In the genomic region with DNA sequence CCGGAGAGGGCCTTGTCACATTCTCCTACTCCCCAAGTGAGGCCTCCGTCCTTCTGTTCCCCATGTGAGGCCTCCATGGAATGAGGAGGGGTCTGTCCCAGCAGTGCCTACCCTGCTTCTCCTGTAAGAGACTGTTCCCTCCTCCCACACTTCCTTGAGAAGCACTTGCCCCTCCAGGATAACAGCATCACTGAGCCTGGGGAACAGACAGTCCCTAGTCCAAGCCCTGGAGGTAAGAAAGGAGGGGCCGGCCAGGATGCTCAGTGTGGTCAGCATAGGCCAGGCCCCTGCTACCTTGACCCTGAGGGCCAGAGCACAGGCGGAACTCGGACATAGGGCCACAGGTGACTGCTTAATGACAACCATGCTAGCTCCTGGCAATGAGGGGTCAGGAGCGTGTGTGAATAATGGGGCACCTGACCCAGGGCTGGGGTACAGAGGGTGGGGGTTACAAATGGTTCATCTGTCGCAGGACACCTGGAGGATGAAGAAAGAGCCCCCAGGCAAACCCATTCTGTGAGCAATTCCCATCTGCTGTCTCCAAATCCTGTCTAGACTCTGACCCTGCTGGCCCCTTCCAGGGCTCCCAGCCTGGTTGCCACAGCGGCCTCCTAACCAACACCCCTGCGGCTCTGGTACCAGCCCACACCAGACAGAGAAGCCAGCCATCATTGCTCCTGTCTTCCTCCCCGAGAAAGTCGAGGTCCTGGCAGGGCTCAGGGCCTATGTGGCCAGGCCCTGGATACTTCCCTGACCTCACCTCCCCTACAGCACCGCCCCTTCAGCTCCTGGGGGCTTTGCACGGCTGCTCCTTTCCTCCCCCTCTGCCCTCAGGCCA, we compare ENCODE assay signal across 21 cellular contexts. TPM values are rescaled to one million over a fixed set of nuclear protein-coding genes. Genes with fewer than 3 reads are reported as not detected.
DNase-seq lines count a peak whose midpoint lies in the region; ATAC-seq and TF ChIP-seq lines count a peak whose summit lies in the region.
"Had no signal": no experiment of that assay in that cellular context is flagged by ENCODE, and none has a peak within 500 bp of the region (broad histone marks: within the 10 kb centered on the region; RNA-seq: fewer than 3 reads in every experiment).

No MANE protein-coding gene starts in this region.

- peaks cover 8% of the 10 kb centered on the region for H3K9me3 Mint-ChIP-seq in activated T-cell treated with anti-CD3 and anti-CD28 coated beads, Interleukin-2, amount 50 U/mL, for 4 hours
- peaks cover 7% of the 10 kb centered on the region for H3K9me3 Mint-ChIP-seq in stimulated activated effector memory CD8-positive, alpha-beta T cell treated with anti-CD3 and anti-CD28 coated beads, Interleukin-12 subunit alpha, Interleukin-12 subunit beta, amount 100 ng/mL, for 72 hours

- no peak overlapping the region for H3K4me3 Mint-ChIP-seq in activated T-cell treated with anti-CD3 and anti-CD28 coated beads, Interleukin-2, amount 50 U/mL, for 4 hours
- H3K4me3 Mint-ChIP-seq in stimulated activated effector memory CD8-positive, alpha-beta T cell treated with anti-CD3 and anti-CD28 coated beads, Interleukin-12 subunit alpha, Interleukin-12 subunit beta, amount 100 ng/mL, for 72 hours = no peak overlapping the region
- H3K4me3 Mint-ChIP-seq: B cell; CD4-positive, alpha-beta memory T cell; GM23338 had no signal

- H3K27me3 ChIP-seq in left lung = no peaks in the 10 kb centered on the region
- no peaks in the 10 kb centered on the region for H3K27me3 ChIP-seq in upper lobe of left lung
- H3K27me3 ChIP-seq in BE2C = no peaks in the 10 kb centered on the region

- DNase-seq in activated T-cell treated with anti-CD3 and anti-CD28 coated beads, Interleukin-2, amount 50 U/mL, for 1 hour = peak; percentile 15
- no peak for DNase-seq in activated T-cell treated with anti-CD3 and anti-CD28 coated beads, Interleukin-2, amount 50 U/mL, for 4 hours
- DNase-seq in RWPE1 (ENCODE audit: low spot score) (no peak), left lung (peak; percentile 27 to 40), upper lobe of left lung (no peak), NCI-H2029 (lab: John Stamatoyannopoulos, UW) (no peak), BE2C (no peak)
- no peak for DNase-seq in stimulated activated effector memory CD8-positive, alpha-beta T cell treated with anti-CD3 and anti-CD28 coated beads, Interleukin-12 subunit alpha, Interleukin-12 subunit beta, amount 100 ng/mL, for 72 hours (ENCODE audit: low spot score in 2 of 2)
- DNase-seq: CD4-positive, alpha-beta memory T cell; DMS153; GF-D8; NCI-H1417; NCI-H187 treated with DMSO at 0.1 percent for 48 hours; NCI-H226; NCI-H524; NCI-H82; OCI-M1; RPMI8226 had no signal

- no peaks in the 10 kb centered on the region for H3K27me3 Mint-ChIP-seq in activated T-cell treated with anti-CD3 and anti-CD28 coated beads, Interleukin-2, amount 50 U/mL, for 4 hours (ENCODE audit: low read depth)
- H3K27me3 Mint-ChIP-seq: B cell; CD4-positive, alpha-beta memory T cell had no signal

- H3K9me3 ChIP-seq in left lung = peaks cover 0 to 11% of the 10 kb centered on the region in 2 donors
- H3K9me3 ChIP-seq in upper lobe of left lung = peaks cover 0 to 5% (median 0%) of the 10 kb centered on the region in 4 donors
- no peaks in the 10 kb centered on the region for H3K9me3 ChIP-seq in BE2C

- TF ChIP-seq EP300 in upper lobe of left lung (IDR thresholded peaks at IDR 0.05) = no peak

- TF ChIP-seq CTCF in RWPE1 (conservative IDR thresholded peaks at IDR 0.05; ENCODE audit: low read depth) (no peak), left lung (IDR thresholded peaks at IDR 0.05) (no peak), upper lobe of left lung (IDR thresholded peaks at IDR 0.05) (no peak), BE2C (IDR thresholded peaks at IDR 0.05; ENCODE audit: low read depth, low read length) (no peak)

- H3K4me3 ChIP-seq in left lung = no peak overlapping the region
- no peak overlapping the region for H3K4me3 ChIP-seq in upper lobe of left lung
- H3K4me3 ChIP-seq in BE2C (ENCODE audit: low read depth, low read length) = no peak overlapping the region
- H3K4me3 ChIP-seq: GM23338 had no signal

- no peak for TF ChIP-seq POLR2A in upper lobe of left lung (IDR thresholded peaks at IDR 0.05)

- H3K4me1 Mint-ChIP-seq in activated T-cell treated with anti-CD3 and anti-CD28 coated beads, Interleukin-2, amount 50 U/mL, for 4 hours (ENCODE audit: low read depth) = no peaks in the 10 kb centered on the region
- peaks cover 5% of the 10 kb centered on the region for H3K4me1 Mint-ChIP-seq in stimulated activated effector memory CD8-positive, alpha-beta T cell treated with anti-CD3 and anti-CD28 coated beads, Interleukin-12 subunit alpha, Interleukin-12 subunit beta, amount 100 ng/mL, for 72 hours
- H3K4me1 Mint-ChIP-seq: B cell; CD4-positive, alpha-beta memory T cell had no signal

- H3K27ac Mint-ChIP-seq in stimulated activated effector memory CD8-positive, alpha-beta T cell treated with anti-CD3 and anti-CD28 coated beads, Interleukin-12 subunit alpha, Interleukin-12 subunit beta, amount 100 ng/mL, for 72 hours = peak overlapping the region; percentile 74
- H3K27ac Mint-ChIP-seq: GM23338 had no signal

- ATAC-seq in activated T-cell treated with anti-CD3 and anti-CD28 coated beads, Interleukin-2, amount 50 U/mL, for 4 hours = no peak
- ATAC-seq in left lung (no peak), upper lobe of left lung (ENCODE audit: low FRiP score in 2 of 2) (no peak)
- ATAC-seq in stimulated activated effector memory CD8-positive, alpha-beta T cell treated with anti-CD3 and anti-CD28 coated beads, Interleukin-12 subunit alpha, Interleukin-12 subunit beta, amount 100 ng/mL, for 72 hours = no peak
- ATAC-seq: GM23338 had no signal

- peaks cover 0 to 8% of the 10 kb centered on the region in 2 donors for H3K4me1 ChIP-seq in left lung
- H3K4me1 ChIP-seq in upper lobe of left lung = peaks cover 0 to 8% (median 0%) of the 10 kb centered on the region in 4 donors
- H3K4me1 ChIP-seq in BE2C = no peaks in the 10 kb centered on the region

- POLR2A ChIA-PET in RWPE1 (lab: Yijun Ruan, JAX; ENCODE audit: low non-redundant PET) = no interaction called here

- peaks cover 0 to 95% of the 10 kb centered on the region in 2 donors for H3K36me3 ChIP-seq in left lung
- H3K36me3 ChIP-seq in upper lobe of left lung = peaks cover 47 to 89% (median 85%) of the 10 kb centered on the region in 4 donors
- peaks cover 97% of the 10 kb centered on the region for H3K36me3 ChIP-seq in BE2C

- CTCF ChIA-PET in RWPE1 (lab: Yijun Ruan, JAX) = interaction anchor here (0.6 to 6.7 kb wide), 3 partner anchors 43 to 73 kb away, joined by 3 to 71 read pairs (median 33); no protein-coding TSS in a partner anchor

- intact Hi-C loops in left lung (cut with DNase I) = loop anchor here in 1 of 2 donors (5.0 kb wide), 1 partner anchor 47 kb away; no protein-coding TSS in a partner anchor

- WGBS in upper lobe of left lung, 2 donors = 94 to 98% methylated on average over 10 to 13 of the region's 13 CpGs

- H3K27ac ChIP-seq in RWPE1 (peak overlapping the region; percentile 9), left lung (no peak overlapping the region), upper lobe of left lung (no peak overlapping the region)
- H3K27ac ChIP-seq: KMS-11 had no signal

- H3K36me3 Mint-ChIP-seq in activated T-cell treated with anti-CD3 and anti-CD28 coated beads, Interleukin-2, amount 50 U/mL, for 4 hours (ENCODE audit: insufficient read depth) = peaks cover 48% of the 10 kb centered on the region
- peaks cover 100% of the 10 kb centered on the region for H3K36me3 Mint-ChIP-seq in stimulated activated effector memory CD8-positive, alpha-beta T cell treated with anti-CD3 and anti-CD28 coated beads, Interleukin-12 subunit alpha, Interleukin-12 subunit beta, amount 100 ng/mL, for 72 hours

RNA-seq across cellular contexts. Expression of a gene that starts 20.3 kb away (rescaled TPM):
- 10 to 100 TPM; 43.2 to 46.7 (median 45.2) TPM for total RNA-seq in activated T-cell treated with anti-CD3 and anti-CD28 coated beads, Interleukin-2, amount 50 U/mL, for 4 hours
- total RNA-seq in left lung (10 to 100 TPM; 56.4 to 58.9 TPM), upper lobe of left lung (100 to 1,000 TPM in 3 of 6 donors, 10 to 100 TPM in 3; 57.1 to 117 (median 88.9) TPM)
- 327 TPM for polyA plus RNA-seq in BE2C (2012; ENCODE audit: insufficient read depth, insufficient read length, low read depth)

RNA-seq across cellular contexts. Expression of a gene that starts 39.0 kb away (rescaled TPM):
- 1 to 10 TPM; 3.1 to 4.7 (median 3.9) TPM for total RNA-seq in activated T-cell treated with anti-CD3 and anti-CD28 coated beads, Interleukin-2, amount 50 U/mL, for 4 hours
- 1 to 10 TPM in 1 of 2 donors, under 1 TPM in 1; 0.47 to 1.1 TPM for total RNA-seq in left lung
- total RNA-seq in upper lobe of left lung = 1 to 10 TPM in 3 of 6 donors, under 1 TPM in 2, not detected in 1; 0.15 to 9.4 (median 1.1) TPM
- 5.6 TPM for polyA plus RNA-seq in BE2C (2012; ENCODE audit: insufficient read depth, insufficient read length, low read depth)

Comparison
In these comparisons a context has a peak if more than half of its experiments do, and no peak if none do; other contexts are left out.
1. DNase-seq: peak in activated T-cell treated with anti-CD3 and anti-CD28 coated beads, Interleukin-2, amount 50 U/mL, for 1 hour (single experiment) and left lung (2 of 2); none in activated T-cell treated with anti-CD3 and anti-CD28 coated beads, Interleukin-2, amount 50 U/mL, for 4 hours (single experiment), RWPE1 (single experiment), stimulated activated effector memory CD8-positive, alpha-beta T cell treated with anti-CD3 and anti-CD28 coated beads, Interleukin-12 subunit alpha, Interleukin-12 subunit beta, amount 100 ng/mL, for 72 hours (0 of 2), upper lobe of left lung (0 of 2), NCI-H2029 (single experiment) and BE2C (single experiment).